In genomic region chrX:39705299-39705698, GRCh38 we compare ENCODE assay signal across 8 cellular contexts.
DNase-seq lines count a peak whose midpoint lies in the region; ATAC-seq lines count a peak whose summit lies in the region.

No MANE protein-coding gene starts in this region.

- ATAC-seq in HG02623 (IDR thresholded peaks at IDR 0.05; ENCODE audit: unreplicated experiment) (no peak), GM21723 (IDR thresholded peaks at IDR 0.05; ENCODE audit: unreplicated experiment) (no peak), HG03460 (IDR thresholded peaks at IDR 0.05; ENCODE audit: unreplicated experiment) (no peak)

- DNase-seq in Caki2 (ENCODE audit: low read depth) = peak; percentile 43
- DNase-seq in M059J (ENCODE audit: low read depth) = peak; percentile 92
- DNase-seq in astrocyte of the hippocampus (ENCODE audit: low read depth, low spot score) = peak; percentile 87
- peak; percentile 87 for DNase-seq in kidney tubule cell (ENCODE audit: low spot score)
- no peak for DNase-seq in medulla oblongata (ENCODE audit: extremely low spot score)

- in situ Hi-C loops in Caki2 (cut with HindIII; ENCODE audit: low pct_unique_long_range_greater_than_20kb, low sequenced_read_pairs) = no loop called here
